Comparison of ENCODE assay signal across 11 cellular contexts in the genomic region with DNA sequence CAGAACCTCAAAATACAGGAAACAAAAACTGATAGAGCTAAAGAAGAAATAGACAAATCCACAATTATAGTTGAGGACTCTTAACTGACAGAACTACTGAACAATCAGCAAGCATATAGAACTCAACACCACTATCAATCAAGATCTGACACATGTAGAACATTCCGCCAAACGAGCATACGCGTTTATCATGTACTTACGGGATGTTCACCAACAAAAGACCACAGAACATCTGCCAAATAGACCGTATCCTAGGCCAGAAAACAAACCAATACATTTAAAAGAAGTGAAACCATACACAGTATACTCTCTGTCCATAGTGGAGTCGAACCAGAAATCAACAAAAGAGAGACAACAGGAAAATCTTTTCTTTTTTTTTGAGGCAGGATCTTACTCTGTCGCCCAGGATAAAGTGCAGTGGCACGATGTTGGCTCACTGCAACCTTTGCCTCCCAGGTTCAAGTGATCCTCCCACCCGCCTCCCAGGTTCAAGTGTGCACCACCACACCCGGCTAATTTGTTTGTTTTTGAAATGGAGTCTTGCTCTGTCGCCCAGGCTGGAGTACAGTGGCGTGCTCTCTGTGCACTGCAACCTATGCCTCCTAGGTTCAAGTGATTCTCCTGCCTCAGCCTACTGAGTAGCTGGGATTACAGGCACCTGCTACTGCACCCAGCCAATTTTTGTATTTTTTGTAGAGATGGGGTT. TPM values are rescaled to one million over a fixed set of nuclear protein-coding genes. Genes with fewer than 3 reads are reported as not detected.
DNase-seq lines count a peak whose midpoint lies in the region; ATAC-seq and TF ChIP-seq lines count a peak whose summit lies in the region.
"Had no signal": no experiment of that assay in that cellular context is flagged by ENCODE, and none has a peak within 500 bp of the region (broad histone marks: within the 10 kb centered on the region; RNA-seq: fewer than 3 reads in every experiment).

No MANE protein-coding gene starts in this region.

- peaks cover 10% of the 10 kb centered on the region for H3K27me3 Mint-ChIP-seq in GM23338 (ENCODE audit: insufficient read depth, low read depth, poor library complexity)
- no peaks in the 10 kb centered on the region for H3K27me3 Mint-ChIP-seq in naive B cell

- peaks cover 67% of the 10 kb centered on the region for H3K4me1 ChIP-seq in GM23338 (ENCODE audit: insufficient read depth)

- no peaks in the 10 kb centered on the region for H3F3A ChIP-seq in GM23338 (replicated peaks; ENCODE audit: low read depth)

- H3K36me3 Mint-ChIP-seq in GM23338 (ENCODE audit: low read depth), result peaks cover 70% of the 10 kb centered on the region
- peaks cover 10 to 26% of the 10 kb centered on the region in 2 donors for H3K36me3 Mint-ChIP-seq in naive B cell

- no peak for TF ChIP-seq CTCF in GM23338 (conservative IDR thresholded peaks at IDR 0.05; ENCODE audit: low read depth in 2 of 2)

- H3K9me2 ChIP-seq in GM23338 (ENCODE audit: insufficient read depth), result no peaks in the 10 kb centered on the region

- DNase-seq in NCI-H1417 (lab: John Stamatoyannopoulos, UW) (peak in 2 of 3 experiments; percentile 12 to 34), NCI-H1417 treated with DMSO at 0.1 percent for 48 hours (lab: John Stamatoyannopoulos, UW) (no peak), GM23338 (ENCODE audit: low spot score) (no peak), MV-4-11 (lab: John Stamatoyannopoulos, UW) (peak; percentile 89), naive B cell (peak; percentile 78), GDM1 (lab: John Stamatoyannopoulos, UW) (no peak), NCI-H2029 (lab: John Stamatoyannopoulos, UW) (no peak), foreskin melanocyte (no peak)
- DNase-seq: NCI-H1092 treated with DMSO at 0.1 percent for 48 hours had no signal

- H3K4me2 ChIP-seq in GM23338, result no peak overlapping the region
- H3K4me2 ChIP-seq: A549 had no signal

- H3K27me3 ChIP-seq in GM23338 (ENCODE audit: insufficient read depth), result no peaks in the 10 kb centered on the region
- H3K27me3 ChIP-seq: tibial nerve had no signal

- H3K4me3 ChIP-seq in GM23338, result no peak overlapping the region
- H3K4me3 ChIP-seq: A549, tibial nerve had no signal

- 0 out of 2 replicates have a peak overlapping the region, but pooled peaks have one; percentile 3 for H3K27ac ChIP-seq in GM23338 (ENCODE audit: low read depth)

- H3K9me3 Mint-ChIP-seq in GM23338 (no peaks in the 10 kb centered on the region), naive B cell (no peaks in the 10 kb centered on the region)

- no peak for ATAC-seq in GM23338
- peak; percentile 94 to 95 for ATAC-seq in naive B cell (ENCODE audit: low read depth in 2 of 2)
- ATAC-seq: A549 had no signal

- H2AFZ ChIP-seq in GM23338, result no peak overlapping the region

- H3K4me1 Mint-ChIP-seq in GM23338 (peaks cover 60% of the 10 kb centered on the region), naive B cell (peaks cover 66 to 81% (median 79%) of the 10 kb centered on the region in 3 donors)

- H3K4me3 Mint-ChIP-seq in GM23338 (no peak overlapping the region; the same call in 2 of the 3 replicates), naive B cell (peak overlapping the region; percentile 35 to 81 (median 68))

- peaks cover 97% of the 10 kb centered on the region for H3K79me2 ChIP-seq in GM23338 (replicated peaks; ENCODE audit: insufficient read depth)

- no peak overlapping the region for H3K27ac Mint-ChIP-seq in GM23338
- peak overlapping the region; percentile 36 to 99 (median 94) for H3K27ac Mint-ChIP-seq in naive B cell

- H4K20me1 ChIP-seq in GM23338 (replicated peaks; ENCODE audit: insufficient read depth), result peaks cover 39% of the 10 kb centered on the region

- H3K36me3 ChIP-seq in GM23338 (ENCODE audit: insufficient read depth), result peaks cover 7% of the 10 kb centered on the region; the same call in 1 of the 2 replicates

TF ChIP-seq in GM23338, 12 proteins besides CTCF, POLR2A, EP300 and RAD21 (continues in another document):
- TF ChIP-seq POLR2AphosphoS5 (IDR thresholded peaks at IDR 0.05; ENCODE audit: low read depth) (no peak), EZH2 (IDR thresholded peaks at IDR 0.05; ENCODE audit: low read depth, unreplicated experiment) (no peak), STAT1 (IDR thresholded peaks at IDR 0.05; ENCODE audit: unreplicated experiment) (no peak), EZH2phosphoT487 (IDR thresholded peaks at IDR 0.05; ENCODE audit: unreplicated experiment) (no peak), ZNF114 (CRISPR knock-in tag; IDR thresholded peaks at IDR 0.05) (no peak), ZNF331 (CRISPR knock-in tag; IDR thresholded peaks at IDR 0.05; ENCODE audit: low read depth) (no peak), NANOG (IDR thresholded peaks at IDR 0.05; ENCODE audit: borderline replicate concordance) (no peak), JUNB (IDR thresholded peaks at IDR 0.05; ENCODE audit: unreplicated experiment) (no peak)
- TF ChIP-seq, protein P1, sequence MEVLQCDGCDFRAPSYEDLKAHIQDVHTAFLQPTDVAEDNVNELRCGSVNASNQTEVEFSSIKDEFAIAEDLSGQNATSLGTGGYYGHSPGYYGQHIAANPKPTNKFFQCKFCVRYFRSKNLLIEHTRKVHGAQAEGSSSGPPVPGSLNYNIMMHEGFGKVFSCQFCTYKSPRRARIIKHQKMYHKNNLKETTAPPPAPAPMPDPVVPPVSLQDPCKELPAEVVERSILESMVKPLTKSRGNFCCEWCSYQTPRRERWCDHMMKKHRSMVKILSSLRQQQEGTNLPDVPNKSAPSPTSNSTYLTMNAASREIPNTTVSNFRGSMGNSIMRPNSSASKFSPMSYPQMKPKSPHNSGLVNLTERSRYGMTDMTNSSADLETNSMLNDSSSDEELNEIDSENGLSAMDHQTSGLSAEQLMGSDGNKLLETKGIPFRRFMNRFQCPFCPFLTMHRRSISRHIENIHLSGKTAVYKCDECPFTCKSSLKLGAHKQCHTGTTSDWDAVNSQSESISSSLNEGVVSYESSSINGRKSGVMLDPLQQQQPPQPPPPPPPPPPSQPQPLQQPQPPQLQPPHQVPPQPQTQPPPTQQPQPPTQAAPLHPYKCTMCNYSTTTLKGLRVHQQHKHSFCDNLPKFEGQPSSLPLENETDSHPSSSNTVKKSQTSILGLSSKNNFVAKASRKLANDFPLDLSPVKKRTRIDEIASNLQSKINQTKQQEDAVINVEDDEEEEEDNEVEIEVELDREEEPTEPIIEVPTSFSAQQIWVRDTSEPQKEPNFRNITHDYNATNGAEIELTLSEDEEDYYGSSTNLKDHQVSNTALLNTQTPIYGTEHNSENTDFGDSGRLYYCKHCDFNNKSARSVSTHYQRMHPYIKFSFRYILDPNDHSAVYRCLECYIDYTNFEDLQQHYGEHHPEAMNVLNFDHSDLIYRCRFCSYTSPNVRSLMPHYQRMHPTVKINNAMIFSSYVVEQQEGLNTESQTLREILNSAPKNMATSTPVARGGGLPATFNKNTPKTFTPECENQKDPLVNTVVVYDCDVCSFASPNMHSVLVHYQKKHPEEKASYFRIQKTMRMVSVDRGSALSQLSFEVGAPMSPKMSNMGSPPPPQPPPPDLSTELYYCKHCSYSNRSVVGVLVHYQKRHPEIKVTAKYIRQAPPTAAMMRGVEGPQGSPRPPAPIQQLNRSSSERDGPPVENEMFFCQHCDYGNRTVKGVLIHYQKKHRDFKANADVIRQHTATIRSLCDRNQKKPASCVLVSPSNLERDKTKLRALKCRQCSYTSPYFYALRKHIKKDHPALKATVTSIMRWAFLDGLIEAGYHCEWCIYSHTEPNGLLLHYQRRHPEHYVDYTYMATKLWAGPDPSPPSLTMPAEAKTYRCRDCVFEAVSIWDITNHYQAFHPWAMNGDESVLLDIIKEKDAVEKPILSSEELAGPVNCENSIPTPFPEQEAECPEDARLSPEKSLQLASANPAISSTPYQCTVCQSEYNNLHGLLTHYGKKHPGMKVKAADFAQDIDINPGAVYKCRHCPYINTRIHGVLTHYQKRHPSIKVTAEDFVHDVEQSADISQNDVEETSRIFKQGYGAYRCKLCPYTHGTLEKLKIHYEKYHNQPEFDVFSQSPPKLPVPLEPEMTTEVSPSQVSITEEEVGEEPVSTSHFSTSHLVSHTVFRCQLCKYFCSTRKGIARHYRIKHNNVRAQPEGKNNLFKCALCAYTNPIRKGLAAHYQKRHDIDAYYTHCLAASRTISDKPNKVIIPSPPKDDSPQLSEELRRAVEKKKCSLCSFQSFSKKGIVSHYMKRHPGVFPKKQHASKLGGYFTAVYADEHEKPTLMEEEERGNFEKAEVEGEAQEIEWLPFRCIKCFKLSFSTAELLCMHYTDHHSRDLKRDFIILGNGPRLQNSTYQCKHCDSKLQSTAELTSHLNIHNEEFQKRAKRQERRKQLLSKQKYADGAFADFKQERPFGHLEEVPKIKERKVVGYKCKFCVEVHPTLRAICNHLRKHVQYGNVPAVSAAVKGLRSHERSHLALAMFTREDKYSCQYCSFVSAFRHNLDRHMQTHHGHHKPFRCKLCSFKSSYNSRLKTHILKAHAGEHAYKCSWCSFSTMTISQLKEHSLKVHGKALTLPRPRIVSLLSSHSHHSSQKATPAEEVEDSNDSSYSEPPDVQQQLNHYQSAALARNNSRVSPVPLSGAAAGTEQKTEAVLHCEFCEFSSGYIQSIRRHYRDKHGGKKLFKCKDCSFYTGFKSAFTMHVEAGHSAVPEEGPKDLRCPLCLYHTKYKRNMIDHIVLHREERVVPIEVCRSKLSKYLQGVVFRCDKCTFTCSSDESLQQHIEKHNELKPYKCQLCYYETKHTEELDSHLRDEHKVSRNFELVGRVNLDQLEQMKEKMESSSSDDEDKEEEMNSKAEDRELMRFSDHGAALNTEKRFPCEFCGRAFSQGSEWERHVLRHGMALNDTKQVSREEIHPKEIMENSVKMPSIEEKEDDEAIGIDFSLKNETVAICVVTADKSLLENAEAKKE (CRISPR knock-in tag; IDR thresholded peaks at IDR 0.05), result no peak
- TF ChIP-seq, protein P2, sequence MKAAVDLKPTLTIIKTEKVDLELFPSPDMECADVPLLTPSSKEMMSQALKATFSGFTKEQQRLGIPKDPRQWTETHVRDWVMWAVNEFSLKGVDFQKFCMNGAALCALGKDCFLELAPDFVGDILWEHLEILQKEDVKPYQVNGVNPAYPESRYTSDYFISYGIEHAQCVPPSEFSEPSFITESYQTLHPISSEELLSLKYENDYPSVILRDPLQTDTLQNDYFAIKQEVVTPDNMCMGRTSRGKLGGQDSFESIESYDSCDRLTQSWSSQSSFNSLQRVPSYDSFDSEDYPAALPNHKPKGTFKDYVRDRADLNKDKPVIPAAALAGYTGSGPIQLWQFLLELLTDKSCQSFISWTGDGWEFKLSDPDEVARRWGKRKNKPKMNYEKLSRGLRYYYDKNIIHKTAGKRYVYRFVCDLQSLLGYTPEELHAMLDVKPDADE (IDR thresholded peaks at IDR 0.05), result no peak

RNA-seq across cellular contexts. Expression of a gene that starts 5.1 kb away (rescaled TPM):
- 87.7 and 99.8 TPM in 2 replicates for total RNA-seq in GM23338 (2014; rRNA removed; shearing (Covaris generic))
- polyA plus RNA-seq in GM23338 (2016; fragmentation: Nextera tagmentation; extraction: Ambion mirVana) (24.0 and 25.2 TPM in 2 replicates), naive B cell (ENCODE audit: low read depth in 6 of 6) (10 to 100 TPM; 26.6 to 43.8 (median 34.8) TPM)

Comparison
In these comparisons a context has a peak if more than half of its experiments do, and no peak if none do; other contexts are left out.
1. DNase-seq: peak in NCI-H1417 (2 of 3), MV-4-11 (single experiment) and naive B cell (single experiment); none in NCI-H1417 treated with DMSO at 0.1 percent for 48 hours (single experiment), GM23338 (single experiment), GDM1 (single experiment), NCI-H2029 (single experiment) and foreskin melanocyte (single experiment).